In genomic region chr15:63212050-63212973, GRCh38 we compare ENCODE assay signal across 8 cellular contexts. TPM values are rescaled to one million over a fixed set of nuclear protein-coding genes. Genes with fewer than 3 reads are reported as not detected.
DNase-seq lines count a peak whose midpoint lies in the region; ATAC-seq, FAIRE-seq and TF ChIP-seq lines count a peak whose summit lies in the region.

No MANE protein-coding gene starts in this region.

- TF ChIP-seq CTCF in BJ (IDR thresholded peaks at IDR 0.05; ENCODE audit: insufficient read depth, low read depth, low read length) (no peak), RWPE2 (IDR thresholded peaks at IDR 0.05; ENCODE audit: poor library complexity, severe bottlenecking) (no peak)

- H3K9me3 ChIP-seq in RWPE2 (ENCODE audit: severe bottlenecking) (no peaks in the 10 kb centered on the region), small intestine (ENCODE audit: control insufficient read depth, low read depth) (no peaks in the 10 kb centered on the region)

- peak overlapping the region; percentile 74 to 77 for H3K4me3 Mint-ChIP-seq in stimulated activated naive B cell treated with anti-CD40 and anti-IgM and Interleukin-4, amounts not matched to agents 10 μg/mL and 1 μg/mL and 100 μg/mL, for 72 hours

- H3K36me3 Mint-ChIP-seq in stimulated activated naive B cell treated with anti-CD40 and anti-IgM and Interleukin-4, amounts not matched to agents 10 μg/mL and 1 μg/mL and 100 μg/mL, for 72 hours: peaks cover 24 to 46% of the 10 kb centered on the region in 2 donors

- H3K4me1 ChIP-seq in RWPE2 (ENCODE audit: insufficient read depth, poor library complexity, severe bottlenecking) (peaks cover 26% of the 10 kb centered on the region), small intestine (ENCODE audit: control insufficient read depth in 2 of 2, insufficient read depth in 1 of 2, low read depth in 1 of 2, low read length in 1 of 2) (peaks cover 5 to 18% of the 10 kb centered on the region in 2 donors)

- CTCF ChIA-PET in BJ (lab: Yijun Ruan, JAX): interaction anchor here (0.6 kb wide), 1 partner anchor 395 kb away, joined by 3 read pairs; no protein-coding TSS in a partner anchor

- no peaks in the 10 kb centered on the region for H3K27me3 Mint-ChIP-seq in stimulated activated naive B cell treated with anti-CD40 and anti-IgM and Interleukin-4, amounts not matched to agents 10 μg/mL and 1 μg/mL and 100 μg/mL, for 72 hours

- 50 to 71% (median 59%) methylated on average over 10 of the region's 10 CpGs for WGBS in small intestine, 3 donors

- peak overlapping the region; percentile 95 for H3K27ac Mint-ChIP-seq in stimulated activated naive B cell treated with anti-CD40 and anti-IgM and Interleukin-4, amounts not matched to agents 10 μg/mL and 1 μg/mL and 100 μg/mL, for 72 hours

- H3K4me1 Mint-ChIP-seq in stimulated activated naive B cell treated with anti-CD40 and anti-IgM and Interleukin-4, amounts not matched to agents 10 μg/mL and 1 μg/mL and 100 μg/mL, for 72 hours: peaks cover 45 to 80% of the 10 kb centered on the region in 2 donors

- no peaks in the 10 kb centered on the region for H3K36me3 ChIP-seq in BJ (ENCODE audit: control insufficient read depth, insufficient read depth, low read length)
- no peaks in the 10 kb centered on the region; the same call in 1 of the 2 replicates for H3K36me3 ChIP-seq in RWPE2 (ENCODE audit: low read depth)
- no peaks in the 10 kb centered on the region for H3K36me3 ChIP-seq in small intestine (ENCODE audit: control insufficient read depth in 2 of 2, insufficient read depth in 2 of 2, low read length in 2 of 2)

- POLR2A ChIA-PET in BJ (lab: Charles Lee): interaction anchor here (1.1 kb wide), 1 partner anchor 55 kb away, joined by 3 read pairs; the partner anchor contains the start of gene RPS27L

- ATAC-seq in GM21390 (IDR thresholded peaks at IDR 0.05; ENCODE audit: unreplicated experiment) (peak; percentile 41), RWPE2 (ENCODE audit: low read depth) (peak; percentile 64), GM18519 (IDR thresholded peaks at IDR 0.05; ENCODE audit: low FRiP score, unreplicated experiment) (no peak), HG03139 (IDR thresholded peaks at IDR 0.05; ENCODE audit: unreplicated experiment) (no peak)
- peak; percentile 80 to 82 for ATAC-seq in stimulated activated naive B cell treated with anti-CD40 and anti-IgM and Interleukin-4, amounts not matched to agents 10 μg/mL and 1 μg/mL and 100 μg/mL, for 72 hours (replicated peaks)

- DNase-seq in BJ (ENCODE audit: low read depth): peak; percentile 81
- no peak for DNase-seq in RWPE2 (ENCODE audit: low spot score)
- peak; percentile 96 for DNase-seq in fibroblast of gingiva (ENCODE audit: low read depth)
- DNase-seq in stimulated activated naive B cell treated with anti-CD40 and anti-IgM and Interleukin-4, amounts not matched to agents 10 μg/mL and 1 μg/mL and 100 μg/mL, for 72 hours: no peak
- no peak for DNase-seq in small intestine

- H3K4me3 ChIP-seq in BJ (ENCODE audit: low read depth, low read length) (no peak overlapping the region), RWPE2 (ENCODE audit: severe bottlenecking) (no peak overlapping the region), small intestine (ENCODE audit: low read depth in 1 of 2, low read length in 2 of 2) (no peak overlapping the region)

- no peak for FAIRE-seq in small intestine (lab: Jason Lieb, UNC)

- H3K27me3 ChIP-seq in BJ (ENCODE audit: control insufficient read depth, insufficient read depth, low read length) (no peaks in the 10 kb centered on the region), RWPE2 (ENCODE audit: insufficient read depth, poor library complexity, severe bottlenecking) (no peaks in the 10 kb centered on the region), small intestine (ENCODE audit: control insufficient read depth in 2 of 2, insufficient read depth in 2 of 2, low read length in 2 of 2) (no peaks in the 10 kb centered on the region)

- H3K9me3 Mint-ChIP-seq in stimulated activated naive B cell treated with anti-CD40 and anti-IgM and Interleukin-4, amounts not matched to agents 10 μg/mL and 1 μg/mL and 100 μg/mL, for 72 hours: no peaks in the 10 kb centered on the region

- peak overlapping the region; percentile 9 for H3K27ac ChIP-seq in RWPE2 (ENCODE audit: poor library complexity, severe bottlenecking)
- peak overlapping the region in 1 of 2 donors; percentile 89 for H3K27ac ChIP-seq in small intestine (ENCODE audit: low read depth in 1 of 2, low read length in 1 of 2)

RNA-seq across cellular contexts. Expression of gene RAB8B, which starts 22.9 kb away (rescaled TPM):
- polyA plus RNA-seq in BJ (2011; rRNA removed) (16.4 and 39.7 TPM in 2 replicates), small intestine (10 to 100 TPM in 2 of 3 donors, 1 to 10 TPM in 1; 9.8 to 14.5 (median 13.2) TPM)
- 10.7 and 16.4 TPM in 2 replicates for polyA minus RNA-seq in BJ (2011; rRNA and poly(A)+ RNA removed)

RNA-seq across cellular contexts. Expression of gene RPS27L, which starts 55.0 kb away (rescaled TPM):
- 171 and 490 TPM in 2 replicates for polyA plus RNA-seq in BJ (2011; rRNA removed)
- 26.8 and 38.4 TPM in 2 replicates for polyA minus RNA-seq in BJ (2011; rRNA and poly(A)+ RNA removed)
- 100 to 1,000 TPM; 146 to 612 (median 505) TPM for polyA plus RNA-seq in small intestine

Comparison
In these comparisons a context has a peak if more than half of its experiments do, and no peak if none do; other contexts are left out.
1. DNase-seq: peak in BJ (single experiment) and fibroblast of gingiva (single experiment); none in RWPE2 (single experiment), stimulated activated naive B cell treated with anti-CD40 and anti-IgM and Interleukin-4, amounts not matched to agents 10 μg/mL and 1 μg/mL and 100 μg/mL, for 72 hours (single experiment) and small intestine (single experiment).
2. ATAC-seq: peak in GM21390 (single experiment), RWPE2 (single experiment) and stimulated activated naive B cell treated with anti-CD40 and anti-IgM and Interleukin-4, amounts not matched to agents 10 μg/mL and 1 μg/mL and 100 μg/mL, for 72 hours (2 of 2); none in GM18519 (single experiment) and HG03139 (single experiment).